11 cellular contexts compared by ENCODE assay signal in the genomic region with DNA sequence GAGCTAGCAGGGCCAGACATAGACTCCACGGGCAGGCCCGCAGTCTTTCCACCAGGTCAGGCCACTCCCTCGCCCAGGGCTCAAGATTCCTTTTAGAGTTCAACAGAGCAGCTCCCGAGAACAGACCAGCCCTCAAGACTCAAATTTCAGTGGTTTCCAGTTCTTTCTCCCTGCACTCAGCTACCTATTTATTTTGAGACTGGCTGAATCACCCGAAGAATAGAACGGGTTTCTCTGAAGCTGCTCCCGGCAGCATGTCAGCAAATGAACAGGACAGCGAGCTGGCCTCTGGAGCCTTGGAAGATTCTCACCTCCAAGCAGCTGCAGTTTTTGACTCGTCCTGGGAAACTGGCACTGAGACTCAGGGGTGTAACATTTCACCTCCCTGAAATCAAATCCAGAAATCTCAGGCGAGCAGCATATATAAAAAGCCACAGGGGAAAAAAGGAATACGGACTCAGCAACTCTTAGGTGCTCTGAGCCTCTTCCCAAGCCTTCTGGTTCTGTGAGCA.
DNase-seq lines count a peak whose midpoint lies in the region; ATAC-seq and TF ChIP-seq lines count a peak whose summit lies in the region.
"Had no signal": no experiment of that assay in that cellular context is flagged by ENCODE, and none has a peak within 500 bp of the region (broad histone marks: within the 10 kb centered on the region; RNA-seq: fewer than 3 reads in every experiment).

No MANE protein-coding gene starts in this region.

- no peak for DNase-seq in natural killer cell treated with Interleukin-12 subunit alpha and Interleukin-12 subunit beta and Interleukin-15 and Interleukin-18, amount 100 ng/mL, for 72 hours (ENCODE audit: low spot score)
- no peak for DNase-seq in natural killer cell
- no peak for DNase-seq in breast epithelium (ENCODE audit: low spot score in 2 of 2)
- peak; percentile 67 for DNase-seq in mesendoderm
- DNase-seq in mucosa of gallbladder (ENCODE audit: low spot score), result no peak
- DNase-seq: activated CD4-positive, alpha-beta T cell treated with anti-CD3 and anti-CD28 coated beads for 4 hours; Caco-2; MV-4-11 had no signal

- H3K9me3 Mint-ChIP-seq in natural killer cell treated with Interleukin-12 subunit alpha and Interleukin-12 subunit beta and Interleukin-15 and Interleukin-18, amount 100 ng/mL, for 72 hours, result no peaks in the 10 kb centered on the region
- no peaks in the 10 kb centered on the region for H3K9me3 Mint-ChIP-seq in natural killer cell

- H3K27me3 ChIP-seq in breast epithelium (no peaks in the 10 kb centered on the region), mesendoderm (ENCODE audit: insufficient read depth, low read length, poor library complexity) (no peaks in the 10 kb centered on the region)

- ATAC-seq in natural killer cell treated with Interleukin-12 subunit alpha and Interleukin-12 subunit beta and Interleukin-15 and Interleukin-18, amount 100 ng/mL, for 72 hours, result no peak
- ATAC-seq in natural killer cell (no peak), GM18870 (IDR thresholded peaks at IDR 0.05; ENCODE audit: unreplicated experiment) (no peak), HG03432 (IDR thresholded peaks at IDR 0.05; ENCODE audit: unreplicated experiment) (no peak), HG02884 (IDR thresholded peaks at IDR 0.05; ENCODE audit: unreplicated experiment) (no peak)

- H3K79me2 ChIP-seq in mesendoderm (ENCODE audit: control insufficient read depth, insufficient read depth, low read length), result no peaks in the 10 kb centered on the region

- H3K4me2 ChIP-seq in mesendoderm (ENCODE audit: low read length), result no peak overlapping the region

- H3K4me3 ChIP-seq in breast epithelium, result peak overlapping the region in 1 of 3 donors; percentile 1
- no peak overlapping the region for H3K4me3 ChIP-seq in mesendoderm (ENCODE audit: low read length)

- H3K36me3 ChIP-seq in breast epithelium (no peaks in the 10 kb centered on the region), mesendoderm (ENCODE audit: control insufficient read depth, insufficient read depth, low read length) (no peaks in the 10 kb centered on the region)

- H3K4me3 Mint-ChIP-seq in natural killer cell treated with Interleukin-12 subunit alpha and Interleukin-12 subunit beta and Interleukin-15 and Interleukin-18, amount 100 ng/mL, for 72 hours, result no peak overlapping the region
- no peak overlapping the region for H3K4me3 Mint-ChIP-seq in natural killer cell

- no peak overlapping the region for H3K18ac ChIP-seq in mesendoderm (ENCODE audit: low read length)

- H3K4me1 ChIP-seq in breast epithelium, result peaks cover 14 to 31% of the 10 kb centered on the region in 2 donors
- peaks cover 7% of the 10 kb centered on the region for H3K4me1 ChIP-seq in mesendoderm (ENCODE audit: control insufficient read depth, low read depth, low read length)
- H3K4me1 ChIP-seq: Caco-2 had no signal

- H3K4ac ChIP-seq in mesendoderm (ENCODE audit: low read depth, low read length), result no peak overlapping the region

- H3K4me1 Mint-ChIP-seq in natural killer cell treated with Interleukin-12 subunit alpha and Interleukin-12 subunit beta and Interleukin-15 and Interleukin-18, amount 100 ng/mL, for 72 hours (ENCODE audit: low read depth in 2 of 2), result peaks cover 35 to 40% of the 10 kb centered on the region in 2 donors
- H3K4me1 Mint-ChIP-seq in natural killer cell, result peaks cover 36 to 38% of the 10 kb centered on the region in 2 donors

- H4K8ac ChIP-seq in mesendoderm (ENCODE audit: low read depth, low read length), result no peak overlapping the region

- TF ChIP-seq CTCF in natural killer cell (IDR thresholded peaks at IDR 0.05) (no peak), breast epithelium (IDR thresholded peaks at IDR 0.05) (no peak)

- no peaks in the 10 kb centered on the region for H3K27me3 Mint-ChIP-seq in natural killer cell treated with Interleukin-12 subunit alpha and Interleukin-12 subunit beta and Interleukin-15 and Interleukin-18, amount 100 ng/mL, for 72 hours
- no peaks in the 10 kb centered on the region for H3K27me3 Mint-ChIP-seq in natural killer cell (ENCODE audit: low read depth in 2 of 2)

- H4K5ac ChIP-seq in mesendoderm (ENCODE audit: low read length), result no peak overlapping the region

- H2BK5ac ChIP-seq in mesendoderm (ENCODE audit: low read length), result no peak overlapping the region

- H3K9ac ChIP-seq in mesendoderm (ENCODE audit: low read length), result no peak overlapping the region

- peak overlapping the region; percentile 76 to 84 for H3K27ac ChIP-seq in breast epithelium
- H3K27ac ChIP-seq in mesendoderm (ENCODE audit: low read depth, low read length), result no peak overlapping the region

- H3K27ac Mint-ChIP-seq in natural killer cell treated with Interleukin-12 subunit alpha and Interleukin-12 subunit beta and Interleukin-15 and Interleukin-18, amount 100 ng/mL, for 72 hours, result peak overlapping the region; percentile 48 to 59
- H3K27ac Mint-ChIP-seq in natural killer cell, result peak overlapping the region in 1 of 2 donors; percentile 57

- intact Hi-C loops in natural killer cell (cut with micrococcal nuclease), result no loop called here
- intact Hi-C loops in breast epithelium (cut with DNase I; ENCODE audit: low total_unique reads), result no loop called here

- no peak overlapping the region for H2AK5ac ChIP-seq in mesendoderm (ENCODE audit: low read length)

- H3K9me3 ChIP-seq in breast epithelium, result no peaks in the 10 kb centered on the region
- H3K9me3 ChIP-seq: Caco-2 had no signal

- H2BK15ac ChIP-seq in mesendoderm (replicated peaks; ENCODE audit: low read depth), result no peak overlapping the region

- no peak overlapping the region for H3K23ac ChIP-seq in mesendoderm (ENCODE audit: low read length)

- peaks cover 14% of the 10 kb centered on the region for H3K36me3 Mint-ChIP-seq in natural killer cell treated with Interleukin-12 subunit alpha and Interleukin-12 subunit beta and Interleukin-15 and Interleukin-18, amount 100 ng/mL, for 72 hours
- peaks cover 7% of the 10 kb centered on the region for H3K36me3 Mint-ChIP-seq in natural killer cell

- H3K79me1 ChIP-seq in mesendoderm (ENCODE audit: low read length), result no peaks in the 10 kb centered on the region

- H2BK120ac ChIP-seq in mesendoderm (ENCODE audit: low read depth, low read length), result no peak overlapping the region

- TF ChIP-seq POLR2A in breast epithelium (IDR thresholded peaks at IDR 0.05), result no peak

- H3K56ac ChIP-seq in mesendoderm (ENCODE audit: low read length), result no peak overlapping the region

- no CpG with 5 or more reads among the region's 11 CpGs for WGBS in mesendoderm (ENCODE audit: extremely low coverage, insufficient coverage, low lambda C conversion rate)
